ENCODE assay signal across 19 cellular contexts in the genomic region with DNA sequence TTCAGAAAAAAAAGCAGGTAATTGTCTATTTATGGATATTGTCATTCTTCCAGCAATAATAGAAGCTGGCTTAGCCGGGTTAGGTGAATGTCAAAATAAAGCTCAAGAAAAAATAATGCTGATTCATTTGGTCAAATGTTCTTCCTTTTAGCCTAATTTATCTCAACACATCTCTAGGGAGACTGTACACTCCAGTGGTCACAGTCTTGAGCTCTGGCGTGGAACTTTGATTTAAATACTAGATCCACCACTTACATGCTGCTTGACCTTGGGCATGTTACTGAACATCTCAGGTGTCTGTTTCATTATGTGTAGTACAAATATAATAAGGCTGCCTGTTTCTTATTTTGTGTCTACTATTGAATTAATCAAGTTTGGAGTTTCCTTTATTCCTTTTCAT. TPM values are rescaled to one million over a fixed set of nuclear protein-coding genes. Genes with fewer than 3 reads are reported as not detected.
DNase-seq lines count a peak whose midpoint lies in the region; ATAC-seq and TF ChIP-seq lines count a peak whose summit lies in the region.
"Had no signal": no experiment of that assay in that cellular context is flagged by ENCODE, and none has a peak within 500 bp of the region (broad histone marks: within the 10 kb centered on the region; RNA-seq: fewer than 3 reads in every experiment).

No MANE protein-coding gene starts in this region.

- no peaks in the 10 kb centered on the region for H3K36me3 ChIP-seq in PC-3 (ENCODE audit: low read depth, low read length)
- H3K36me3 ChIP-seq: brain microvascular endothelial cell, ovary, SJCRH30 had no signal

- H3K4me3 ChIP-seq in PC-3 (ENCODE audit: low read length), result no peak overlapping the region
- H3K4me3 ChIP-seq: hepatocyte, ovary, SJCRH30 had no signal

- H3F3A ChIP-seq in PC-3 (ENCODE audit: low read length, unreplicated experiment), result no peaks in the 10 kb centered on the region

- CTCF ChIA-PET in PC-3 (lab: Charles Lee), result no interaction called here

- H3K4me1 Mint-ChIP-seq in brain, result peaks cover 20% of the 10 kb centered on the region
- H3K4me1 Mint-ChIP-seq: activated T-helper 17 cell treated with anti-CD3 and anti-CD28 coated beads, Interleukin-2, amount 50 U/mL, for 72 hours; CD14-positive monocyte; WTC11 had no signal

- no peak overlapping the region for H3K27ac ChIP-seq in PC-3 (ENCODE audit: low read length)
- H3K27ac ChIP-seq: hepatocyte, ovary, SJCRH30 had no signal

- H3K4me1 ChIP-seq in PC-3 (ENCODE audit: insufficient read depth, low read length), result no peaks in the 10 kb centered on the region
- H3K4me1 ChIP-seq: SJCRH30 had no signal

- H3K79me2 ChIP-seq in PC-3 (ENCODE audit: low read length), result no peaks in the 10 kb centered on the region
- H3K79me2 ChIP-seq: hepatocyte had no signal

- peak; percentile 60 for ATAC-seq in GM18508 (IDR thresholded peaks at IDR 0.05; ENCODE audit: insufficient read depth, unreplicated experiment)
- ATAC-seq in GM21526 (IDR thresholded peaks at IDR 0.05; ENCODE audit: low FRiP score, unreplicated experiment), result peak; percentile 79
- ATAC-seq in HG03139 (IDR thresholded peaks at IDR 0.05; ENCODE audit: unreplicated experiment), result peak; percentile 66
- no peak for ATAC-seq in PC-3
- ATAC-seq: activated T-helper 17 cell treated with anti-CD3 and anti-CD28 coated beads, Interleukin-2, amount 50 U/mL, for 72 hours; stimulated activated effector memory CD8-positive, alpha-beta T cell treated with anti-CD3 and anti-CD28 coated beads, Interleukin-12 subunit alpha, Interleukin-12 subunit beta, amount 100 ng/mL, for 72 hours; WTC11 had no signal

- TF ChIP-seq CTCF in brain (conservative IDR thresholded peaks at IDR 0.05) (no peak), PC-3 (conservative IDR thresholded peaks at IDR 0.05; ENCODE audit: low read depth, low read length) (no peak)

- no peak overlapping the region for H3K4me3 Mint-ChIP-seq in brain
- H3K4me3 Mint-ChIP-seq: activated T-helper 17 cell treated with anti-CD3 and anti-CD28 coated beads, Interleukin-2, amount 50 U/mL, for 72 hours; CD14-positive monocyte; stimulated activated effector memory CD8-positive, alpha-beta T cell treated with anti-CD3 and anti-CD28 coated beads, Interleukin-12 subunit alpha, Interleukin-12 subunit beta, amount 100 ng/mL, for 72 hours; WTC11 had no signal

- no peak overlapping the region for H3K9ac ChIP-seq in PC-3 (ENCODE audit: low read length)

- H3K9me3 ChIP-seq in PC-3 (ENCODE audit: low read length), result no peaks in the 10 kb centered on the region
- H3K9me3 ChIP-seq: ovary, SJCRH30 had no signal

- no peak overlapping the region for H3K4me2 ChIP-seq in PC-3 (ENCODE audit: low read length)
- H3K4me2 ChIP-seq: hepatocyte had no signal

- no peak overlapping the region for H2AFZ ChIP-seq in PC-3 (ENCODE audit: low read length)
- H2AFZ ChIP-seq: hepatocyte had no signal

- H3K27ac Mint-ChIP-seq in brain, result peak overlapping the region in 4 of 5 experiments; percentile 3 to 96 (median 62)
- H3K27ac Mint-ChIP-seq: activated T-helper 17 cell treated with anti-CD3 and anti-CD28 coated beads, Interleukin-2, amount 50 U/mL, for 72 hours; CD14-positive monocyte; stimulated activated effector memory CD8-positive, alpha-beta T cell treated with anti-CD3 and anti-CD28 coated beads, Interleukin-12 subunit alpha, Interleukin-12 subunit beta, amount 100 ng/mL, for 72 hours; WTC11 had no signal

- no peaks in the 10 kb centered on the region for H3K27me3 Mint-ChIP-seq in brain
- H3K27me3 Mint-ChIP-seq: activated T-helper 17 cell treated with anti-CD3 and anti-CD28 coated beads, Interleukin-2, amount 50 U/mL, for 72 hours had no signal

- no peaks in the 10 kb centered on the region for H4K20me1 ChIP-seq in PC-3 (ENCODE audit: low read length)

- peaks cover 41% of the 10 kb centered on the region for H3K36me3 Mint-ChIP-seq in brain
- H3K36me3 Mint-ChIP-seq: CD14-positive monocyte; stimulated activated effector memory CD8-positive, alpha-beta T cell treated with anti-CD3 and anti-CD28 coated beads, Interleukin-12 subunit alpha, Interleukin-12 subunit beta, amount 100 ng/mL, for 72 hours had no signal

- peaks cover 0 to 18% (median 6%) of the 10 kb centered on the region in 5 experiments for H3K9me3 Mint-ChIP-seq in brain
- H3K9me3 Mint-ChIP-seq: activated T-helper 17 cell treated with anti-CD3 and anti-CD28 coated beads, Interleukin-2, amount 50 U/mL, for 72 hours; stimulated activated effector memory CD8-positive, alpha-beta T cell treated with anti-CD3 and anti-CD28 coated beads, Interleukin-12 subunit alpha, Interleukin-12 subunit beta, amount 100 ng/mL, for 72 hours had no signal

- DNase-seq in PC-3, result no peak
- DNase-seq in activated CD8-positive, alpha-beta memory T cell treated with anti-CD3 and anti-CD28 coated beads, Interleukin-2, amount 50 U/mL, for 48 hours, result no peak
- no peak for DNase-seq in NCI-H187 (lab: John Stamatoyannopoulos, UW)
- DNase-seq in cerebellum (ENCODE audit: low spot score), result no peak
- DNase-seq: brain microvascular endothelial cell; NCI-H1092 treated with DMSO at 0.1 percent for 48 hours; NCI-H526; ovary; SJCRH30; stimulated activated CD4-positive, alpha-beta T cell treated with anti-CD3 and anti-CD28 coated beads, Interleukin-1b, Interleukin-23, amount 100 ng/mL, for 48 hours had no signal

- H3K9me2 ChIP-seq in PC-3 (replicated peaks; ENCODE audit: low read length), result no peaks in the 10 kb centered on the region

- H3K27me3 ChIP-seq in PC-3 (ENCODE audit: low read length), result no peaks in the 10 kb centered on the region
- H3K27me3 ChIP-seq: brain microvascular endothelial cell, hepatocyte, ovary had no signal

- POLR2A ChIA-PET in PC-3 (lab: Charles Lee; ENCODE audit: unreplicated experiment), result no interaction called here

- no TSS peak for BruUV-seq in PC-3 (replicated peaks; lab: Mats Ljungman, UMichigan)

- intact Hi-C loops in PC-3 (cut with micrococcal nuclease), result no loop called here

RNA-seq across cellular contexts. Expression of a gene that starts 22.0 kb away (rescaled TPM):
- polyA plus RNA-seq in brain (ENCODE audit: insufficient read depth, low read depth, low replicate concordance), result 30.7 TPM
- 9.7 and 10.2 TPM in 2 replicates for total RNA-seq in PC-3 (2014; rRNA removed)
- total RNA-seq in cerebellum, result 24.3 TPM
- polyA plus RNA-seq: CD14-positive monocyte had no signal
